23 cellular contexts compared by ENCODE assay signal in genomic region chr3:53039376-53039752, GRCh38.
"Had no signal": no experiment of that assay in that cellular context is flagged by ENCODE, and none has a peak within 500 bp of the region (broad histone marks: within the 10 kb centered on the region; RNA-seq: fewer than 3 reads in every experiment).

No MANE protein-coding gene starts in this region.

- H3K9me3 ChIP-seq: Peyer's patch, SJCRH30, SK-N-SH had no signal

- H3K4me3 ChIP-seq: cardiac muscle cell, Peyer's patch, SJCRH30 had no signal

- H3K36me3 ChIP-seq: brain microvascular endothelial cell, cardiac muscle cell, Peyer's patch, SJCRH30 had no signal

- H3K36me3 Mint-ChIP-seq: activated CD8-positive, alpha-beta memory T cell treated with anti-CD3 and anti-CD28 coated beads, Interleukin-2, amount 10 ng/mL, durations not matched to agents 7 days and 5 days had no signal

- H3K4me1 ChIP-seq: SJCRH30 had no signal

- H3K4me3 Mint-ChIP-seq: activated B cell treated with CpG ODN at 0.5 μM for 24 hours; activated CD8-positive, alpha-beta memory T cell treated with anti-CD3 and anti-CD28 coated beads, Interleukin-2, amount 10 ng/mL, durations not matched to agents 7 days and 5 days; activated naive CD4-positive, alpha-beta T cell treated with anti-CD3 and anti-CD28 coated beads, Interleukin-2, amount 10 ng/mL, durations not matched to agents 7 days and 5 days; activated naive CD8-positive, alpha-beta T cell treated with anti-CD3 and anti-CD28 coated beads for 36 hours; activated T-cell treated with anti-CD3 and anti-CD28 coated beads, Interleukin-2, amount 50 U/mL, for 4 hours had no signal

- H3K27me3 ChIP-seq: brain microvascular endothelial cell, Peyer's patch, SJCRH30 had no signal

- DNase-seq: activated B cell treated with CpG ODN at 0.5 μM for 24 hours; activated CD4-positive, alpha-beta T cell treated with anti-CD3 and anti-CD28 coated beads for 1 hour; activated CD4-positive, alpha-beta T cell treated with anti-CD3 and anti-CD28 coated beads, Interleukin-2, amount 50 U/mL, for 1 hour; activated CD8-positive, alpha-beta memory T cell treated with anti-CD3 and anti-CD28 coated beads, Interleukin-2, amount 10 ng/mL, durations not matched to agents 7 days and 5 days; activated gamma-delta T cell treated with Interleukin-2 at 50 U/mL for 16 hours; activated naive CD4-positive, alpha-beta T cell treated with anti-CD3 and anti-CD28 coated beads, Interleukin-2, amount 10 ng/mL, durations not matched to agents 7 days and 5 days; activated naive CD8-positive, alpha-beta T cell treated with anti-CD3 and anti-CD28 coated beads for 36 hours; activated T-cell treated with anti-CD3 and anti-CD28 coated beads, Interleukin-2, amount 50 U/mL, for 4 hours; brain microvascular endothelial cell; NCI-H1092 treated with DMSO at 0.1 percent for 48 hours; NCI-H1436; NCI-H1694 treated with DMSO at 0.1 percent for 48 hours; NCI-H2081; NCI-H446; NCI-H524; Peyer's patch; Right ventricle myocardium superior; SJCRH30; SK-N-SH had no signal

- H3K27me3 Mint-ChIP-seq: activated B cell treated with CpG ODN at 0.5 μM for 24 hours; activated CD8-positive, alpha-beta memory T cell treated with anti-CD3 and anti-CD28 coated beads, Interleukin-2, amount 10 ng/mL, durations not matched to agents 7 days and 5 days; activated naive CD4-positive, alpha-beta T cell treated with anti-CD3 and anti-CD28 coated beads, Interleukin-2, amount 10 ng/mL, durations not matched to agents 7 days and 5 days; activated naive CD8-positive, alpha-beta T cell treated with anti-CD3 and anti-CD28 coated beads for 36 hours had no signal

- H3K27ac ChIP-seq: brain microvascular endothelial cell, cardiac muscle cell, KMS-11, Peyer's patch, RWPE1, SJCRH30 had no signal

- H3K27ac Mint-ChIP-seq: activated B cell treated with CpG ODN at 0.5 μM for 24 hours; activated CD8-positive, alpha-beta memory T cell treated with anti-CD3 and anti-CD28 coated beads, Interleukin-2, amount 10 ng/mL, durations not matched to agents 7 days and 5 days; activated naive CD4-positive, alpha-beta T cell treated with anti-CD3 and anti-CD28 coated beads, Interleukin-2, amount 10 ng/mL, durations not matched to agents 7 days and 5 days; activated naive CD8-positive, alpha-beta T cell treated with anti-CD3 and anti-CD28 coated beads for 36 hours; activated T-helper 2 cell treated with anti-CD3 and anti-CD28 coated beads, Interferon-gamma antibody, Interleukin-2, Interleukin-4, amounts not matched to agents 10 μg/mL and 5 μg/mL and 100 μg/mL, durations not matched to agents 14 hours and 24 hours and 36 hours had no signal

- ATAC-seq: activated CD8-positive, alpha-beta memory T cell treated with anti-CD3 and anti-CD28 coated beads, Interleukin-2, amount 10 ng/mL, durations not matched to agents 7 days and 5 days; activated T-cell treated with anti-CD3 and anti-CD28 coated beads, Interleukin-2, amount 50 U/mL, for 4 hours had no signal

- H3K9me3 Mint-ChIP-seq: activated B cell treated with CpG ODN at 0.5 μM for 24 hours; activated naive CD4-positive, alpha-beta T cell treated with anti-CD3 and anti-CD28 coated beads, Interleukin-2, amount 10 ng/mL, durations not matched to agents 7 days and 5 days; activated naive CD8-positive, alpha-beta T cell treated with anti-CD3 and anti-CD28 coated beads for 36 hours; activated T-cell treated with anti-CD3 and anti-CD28 coated beads, Interleukin-2, amount 50 U/mL, for 4 hours; activated T-helper 2 cell treated with anti-CD3 and anti-CD28 coated beads, Interferon-gamma antibody, Interleukin-2, Interleukin-4, amounts not matched to agents 10 μg/mL and 5 μg/mL and 100 μg/mL, durations not matched to agents 14 hours and 24 hours and 36 hours had no signal
